22 cellular contexts compared by ENCODE assay signal in the genomic region with DNA sequence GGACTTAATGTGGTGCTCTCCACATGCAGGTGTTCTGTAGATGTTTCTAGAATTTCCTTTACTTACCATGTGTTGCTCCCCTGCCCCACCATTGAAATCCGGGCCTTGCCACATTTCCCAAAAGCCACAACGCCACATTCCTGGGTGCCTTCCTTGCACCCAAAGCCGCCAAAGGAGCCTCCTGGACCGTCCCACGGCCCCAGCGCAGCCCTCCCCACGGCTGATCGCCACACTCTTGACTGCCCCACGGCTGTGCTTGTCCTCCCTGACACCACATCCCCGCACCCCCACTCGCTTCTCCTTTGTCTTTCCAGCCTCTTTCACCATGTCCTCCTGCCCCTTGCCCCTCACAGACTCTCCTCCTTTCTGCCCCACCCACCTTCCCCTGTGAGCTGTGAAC.
"Had no signal": no experiment of that assay in that cellular context is flagged by ENCODE, and none has a peak within 500 bp of the region (broad histone marks: within the 10 kb centered on the region; RNA-seq: fewer than 3 reads in every experiment).

No MANE protein-coding gene starts in this region.

- H3K27me3 ChIP-seq: gastrocnemius medialis, right lobe of liver, transverse colon, upper lobe of right lung, uterus had no signal

- H3K79me2 ChIP-seq: parathyroid adenoma had no signal

- H3K9me3 ChIP-seq: gastrocnemius medialis, neutrophil, right lobe of liver, transverse colon, upper lobe of right lung, uterus had no signal

- H3K27ac ChIP-seq: epithelial cell of prostate, gastrocnemius medialis, neutrophil, parathyroid adenoma, right lobe of liver, transverse colon, upper lobe of right lung, uterus had no signal

- H3K36me3 ChIP-seq: gastrocnemius medialis, neutrophil, right lobe of liver, transverse colon, upper lobe of right lung, uterus had no signal

- H3K4me1 ChIP-seq: parathyroid adenoma, right lobe of liver, transverse colon, upper lobe of right lung, uterus had no signal

- H3K9ac ChIP-seq: parathyroid adenoma had no signal

- DNase-seq: dorsolateral prefrontal cortex; effector CD4-positive, alpha-beta T cell; foreskin fibroblast; gastrocnemius medialis; head of caudate nucleus; midbrain; naive thymus-derived CD4-positive, alpha-beta T cell; right lobe of liver; small intestine; stimulated activated CD4-positive, alpha-beta T cell treated with anti-CD3 and anti-CD28 coated beads, Interleukin-15, amount 100 ng/mL, for 24 hours; stimulated activated CD4-positive, alpha-beta T cell treated with anti-CD3 and anti-CD28 coated beads, Interleukin-2, amount 100 ng/mL, for 48 hours; stimulated activated naive B cell treated with anti-CD40 and anti-IgM and Interleukin-4, amounts not matched to agents 10 μg/mL and 1 μg/mL and 100 μg/mL, for 72 hours; transverse colon; upper lobe of right lung; uterus had no signal

- H3K4me3 ChIP-seq: dorsolateral prefrontal cortex, gastrocnemius medialis, lung, right lobe of liver, transverse colon, upper lobe of right lung, uterus had no signal

- FAIRE-seq: colon, keratinocyte, small intestine had no signal

- ATAC-seq: esophagus mucosa; gastrocnemius medialis; naive thymus-derived CD4-positive, alpha-beta T cell; right lobe of liver; stimulated activated naive B cell treated with anti-CD40 and anti-IgM and Interleukin-4, amounts not matched to agents 10 μg/mL and 1 μg/mL and 100 μg/mL, for 72 hours; upper lobe of right lung had no signal

- H2AFZ ChIP-seq: parathyroid adenoma had no signal
